ENCODE assay signal across 8 cellular contexts in genomic region chr18:48820483-48821250, GRCh38.
DNase-seq lines count a peak whose midpoint lies in the region; ATAC-seq, FAIRE-seq and TF ChIP-seq lines count a peak whose summit lies in the region.

No MANE protein-coding gene starts in this region.

- H3K36me3 Mint-ChIP-seq in immature natural killer cell, result peaks cover 22 to 34% (median 27%) of the 10 kb centered on the region in 3 donors

- no peaks in the 10 kb centered on the region for H3K27me3 ChIP-seq in small intestine (ENCODE audit: control insufficient read depth in 2 of 2, insufficient read depth in 2 of 2, low read length in 2 of 2)

- peak; percentile 95 for ATAC-seq in GM21423 (IDR thresholded peaks at IDR 0.05; ENCODE audit: unreplicated experiment)
- peak; percentile 94 for ATAC-seq in HG03558 (IDR thresholded peaks at IDR 0.05; ENCODE audit: extremely low read depth, unreplicated experiment)

- H3K9me3 ChIP-seq in small intestine (ENCODE audit: control insufficient read depth, low read depth), result no peaks in the 10 kb centered on the region

- peaks cover 76 to 80% of the 10 kb centered on the region in 2 donors for H3K4me1 Mint-ChIP-seq in immature natural killer cell

- peak; percentile 100 for FAIRE-seq in GM12892 (lab: Jason Lieb, UNC)
- no peak for FAIRE-seq in small intestine (lab: Jason Lieb, UNC)

- H3K36me3 ChIP-seq in small intestine (ENCODE audit: control insufficient read depth in 2 of 2, insufficient read depth in 2 of 2, low read length in 2 of 2), result no peaks in the 10 kb centered on the region

- TF ChIP-seq POLR2A in GM12892 (IDR thresholded peaks at IDR 0.05; ENCODE audit: low read depth, low read length), result no peak; the same call in 1 of the 2 replicates

- no peaks in the 10 kb centered on the region for H3K9me3 Mint-ChIP-seq in immature natural killer cell

- H3K27ac ChIP-seq in small intestine (ENCODE audit: low read depth in 1 of 2, low read length in 1 of 2), result no peak overlapping the region

- H3K4me3 ChIP-seq in small intestine (ENCODE audit: low read depth in 1 of 2, low read length in 2 of 2), result no peak overlapping the region

- H3K27me3 Mint-ChIP-seq in immature natural killer cell (ENCODE audit: low read depth in 3 of 3), result no peaks in the 10 kb centered on the region

- no peaks in the 10 kb centered on the region for H3K4me1 ChIP-seq in small intestine (ENCODE audit: control insufficient read depth in 2 of 2, insufficient read depth in 1 of 2, low read depth in 1 of 2, low read length in 1 of 2)

- WGBS in small intestine, 3 donors, result 82 to 93% (median 90%) methylated on average over 11 of the region's 11 CpGs

- peak overlapping the region in 2 of 5 donors; percentile 10 to 73 for H3K4me3 Mint-ChIP-seq in immature natural killer cell

- DNase-seq in GM12892 (ENCODE audit: insufficient read length) (peak; percentile 68), immature natural killer cell (no peak), NCI-H1417 treated with DMSO at 0.1 percent for 48 hours (lab: John Stamatoyannopoulos, UW) (no peak), small intestine (no peak), NCI-H524 (lab: John Stamatoyannopoulos, UW) (no peak)
- DNase-seq in central memory CD4-positive, alpha-beta T cell, result no peak

- peak overlapping the region; percentile 21 to 97 (median 75) for H3K27ac Mint-ChIP-seq in immature natural killer cell
